Comparison of ENCODE assay signal across 8 cellular contexts in genomic region chr9:78297672-78297961, GRCh38. TPM values are rescaled to one million over a fixed set of nuclear protein-coding genes. Genes with fewer than 3 reads are reported as not detected.
DNase-seq lines count a peak whose midpoint lies in the region; ATAC-seq and TF ChIP-seq lines count a peak whose summit lies in the region.

No MANE protein-coding gene starts in this region.

- peak overlapping the region; percentile 71 for H3K4me2 ChIP-seq in fibroblast of lung (ENCODE audit: extremely low read depth, insufficient read depth, low read length)

- no peaks in the 10 kb centered on the region for H3K36me3 ChIP-seq in heart left ventricle
- peaks cover 23% of the 10 kb centered on the region for H3K36me3 ChIP-seq in SJCRH30
- H3K36me3 ChIP-seq in fibroblast of lung (ENCODE audit: control insufficient read depth, insufficient read depth, low read length) = no peaks in the 10 kb centered on the region
- no peaks in the 10 kb centered on the region for H3K36me3 ChIP-seq in sigmoid colon

- peak overlapping the region; percentile 59 for H2AFZ ChIP-seq in fibroblast of lung (ENCODE audit: low read length)

- H3K27ac ChIP-seq in heart left ventricle = no peak overlapping the region
- H3K27ac ChIP-seq in SJCRH30 = peak overlapping the region; percentile 93
- no peak overlapping the region for H3K27ac ChIP-seq in fibroblast of lung (ENCODE audit: insufficient read depth, low read length)
- H3K27ac ChIP-seq in sigmoid colon = peak overlapping the region; percentile 72 to 80 (median 76)

- H3K9me3 ChIP-seq in heart left ventricle = no peaks in the 10 kb centered on the region
- no peaks in the 10 kb centered on the region for H3K9me3 ChIP-seq in SJCRH30 (replicated peaks)
- no peaks in the 10 kb centered on the region for H3K9me3 ChIP-seq in fibroblast of lung (ENCODE audit: control insufficient read depth, insufficient read depth, low read depth, low read length)
- no peaks in the 10 kb centered on the region for H3K9me3 ChIP-seq in sigmoid colon

- intact Hi-C loops in heart left ventricle (cut with DNase I) (no loop called here), Right ventricle myocardium superior (cut with DNase I) (no loop called here), sigmoid colon (cut with DNase I) (loop anchor here (5.0 to 10.0 kb wide), 4 partner anchors 35 to 1903 kb away; partner anchors contain the start of genes CEP78, GNAQ and RFK)

- TF ChIP-seq POLR2A in heart left ventricle (IDR thresholded peaks at IDR 0.05) (no peak), sigmoid colon (IDR thresholded peaks at IDR 0.05) (no peak)

- no peaks in the 10 kb centered on the region for H4K20me1 ChIP-seq in fibroblast of lung (ENCODE audit: control insufficient read depth, extremely low read depth, insufficient read depth, low read length)

- TF ChIP-seq EP300 in sigmoid colon (IDR thresholded peaks at IDR 0.05) = no peak

- peak overlapping the region; percentile 32 for H3K9ac ChIP-seq in fibroblast of lung (ENCODE audit: insufficient read depth, low read length)

- POLR2A ChIA-PET in HEK293T (lab: Yijun Ruan, JAX) = interaction anchor here (0.8 to 2.3 kb wide), 13 partner anchors 13 to 1274 kb away, joined by 3 to 20 read pairs (median 6); partner anchors contain the start of gene TLE4

- H3K27me3 ChIP-seq in heart left ventricle = peaks cover 0 to 49% (median 11%) of the 10 kb centered on the region in 9 donors
- H3K27me3 ChIP-seq in SJCRH30 = no peaks in the 10 kb centered on the region
- no peaks in the 10 kb centered on the region for H3K27me3 ChIP-seq in fibroblast of lung (ENCODE audit: control insufficient read depth, insufficient read depth, low read length)
- H3K27me3 ChIP-seq in sigmoid colon = peaks cover 0 to 19% (median 0%) of the 10 kb centered on the region in 3 donors

- CTCF ChIA-PET in HEK293T (lab: Yijun Ruan, JAX) = interaction anchor here (1.1 kb wide), 1 partner anchor 69 kb away, joined by 3 read pairs; no protein-coding TSS in a partner anchor

- DNase-seq in heart left ventricle = no peak
- DNase-seq in Right ventricle myocardium superior = no peak
- peak in 1 of 2 experiments; percentile 74 for DNase-seq in SJCRH30
- peak in 1 of 2 donors; percentile 32 for DNase-seq in fibroblast of lung (ENCODE audit: low read depth in 2 of 2)
- DNase-seq in sigmoid colon = no peak
- no peak for DNase-seq in NCI-H774 (lab: John Stamatoyannopoulos, UW)
- no peak for DNase-seq in HEK293T (ENCODE audit: extremely low spot score)

- no peak for ATAC-seq in heart left ventricle
- no peak for ATAC-seq in Right ventricle myocardium superior (ENCODE audit: poor library complexity)
- ATAC-seq in HG03159 (IDR thresholded peaks at IDR 0.05; ENCODE audit: unreplicated experiment) = no peak

- TF ChIP-seq CTCF in heart left ventricle (IDR thresholded peaks at IDR 0.05) (no peak), fibroblast of lung (conservative IDR thresholded peaks at IDR 0.05 in 1 of 2, IDR thresholded peaks at IDR 0.05 in 1 of 2; ENCODE audit: low read depth in 1 of 2, low read length in 2 of 2) (no peak), sigmoid colon (IDR thresholded peaks at IDR 0.05) (no peak)

- no peaks in the 10 kb centered on the region for H3K79me2 ChIP-seq in fibroblast of lung (ENCODE audit: control insufficient read depth, insufficient read depth, low read length)

- WGBS in heart left ventricle, 4 donors = 1 to 2% (median 1%) methylated on average over 10 of the region's 10 CpGs
- WGBS in sigmoid colon, 2 donors = 0 to 2% methylated on average over 10 of the region's 10 CpGs

- H3K4me3 ChIP-seq in heart left ventricle = peak overlapping the region; percentile 29 to 72 (median 55)
- peak overlapping the region; percentile 79 for H3K4me3 ChIP-seq in SJCRH30
- H3K4me3 ChIP-seq in fibroblast of lung (replicated peaks in 1 of 4; ENCODE audit: control extremely low read depth in 1 of 4, insufficient read depth in 1 of 4, low read depth in 3 of 4, low read length in 4 of 4) = peak overlapping the region; percentile 52 to 99 (median 76)
- peak overlapping the region; percentile 52 to 65 (median 60) for H3K4me3 ChIP-seq in sigmoid colon

- peaks cover 6 to 29% (median 19%) of the 10 kb centered on the region in 12 donors for H3K4me1 ChIP-seq in heart left ventricle
- peaks cover 20% of the 10 kb centered on the region for H3K4me1 ChIP-seq in SJCRH30
- no peaks in the 10 kb centered on the region for H3K4me1 ChIP-seq in fibroblast of lung (ENCODE audit: control insufficient read depth, extremely low read depth, insufficient read depth, low read length)
- peaks cover 0 to 29% (median 27%) of the 10 kb centered on the region in 4 donors for H3K4me1 ChIP-seq in sigmoid colon

TF ChIP-seq in HEK293T, 16 proteins besides CTCF, POLR2A, EP300 and RAD21:
- TF ChIP-seq NFRKB (IDR thresholded peaks at IDR 0.05) (no peak), FOXA1 (IDR thresholded peaks at IDR 0.05) (no peak), BHLHE40 (IDR thresholded peaks at IDR 0.05; ENCODE audit: borderline replicate concordance) (no peak), FOXK2 (IDR thresholded peaks at IDR 0.05) (no peak), LEF1 (IDR thresholded peaks at IDR 0.05; ENCODE audit: borderline replicate concordance) (no peak), FOXM1 (IDR thresholded peaks at IDR 0.05; ENCODE audit: borderline replicate concordance) (no peak)

RNA-seq across cellular contexts. Expression of gene PSAT1, which starts 0.7 kb away (rescaled TPM):
- total RNA-seq in heart left ventricle = 1 to 10 TPM in 1 of 9 donors, under 1 TPM in 8; 0.20 to 1.3 (median 0.62) TPM
- 1 to 10 TPM in 1 of 2 donors, under 1 TPM in 1; 0.46 to 3.1 TPM for polyA plus RNA-seq in heart left ventricle
- 0.83 TPM for total RNA-seq in Right ventricle myocardium superior
- total RNA-seq in SJCRH30 (2014; rRNA removed; shearing (Covaris generic)) = 178 and 195 TPM in 2 replicates
- total RNA-seq in fibroblast of lung = 85.0 and 115 TPM in 2 replicates
- polyA plus RNA-seq in fibroblast of lung = 46.6 and 74.6 TPM in 2 replicates
- 35.3 and 54.2 TPM in 2 replicates for polyA plus RNA-seq in fibroblast of lung (2012)
- 29.1 and 31.6 TPM in 2 replicates for polyA minus RNA-seq in fibroblast of lung (ENCODE audit: low replicate concordance)
- total RNA-seq in sigmoid colon = 1 to 10 TPM; 1.4 to 5.1 (median 2.5) TPM
- 10 to 100 TPM in 1 of 3 donors, 1 to 10 TPM in 2; 1.2 to 34.4 (median 9.0) TPM for polyA plus RNA-seq in sigmoid colon

Comparison
In these comparisons a context has a peak if more than half of its experiments do, and no peak if none do; other contexts are left out.
1. H3K27ac ChIP-seq: peak in SJCRH30 (single experiment) and sigmoid colon (4 of 4); none in heart left ventricle (0 of 12) and fibroblast of lung (single experiment).
2. RNA of gene PSAT1, which starts 0.7 kb away (total RNA-seq): 178 to 195 TPM in SJCRH30 and 85.0 to 115 TPM in fibroblast of lung; 1.4 to 5.1 TPM in sigmoid colon, 0.83 TPM in Right ventricle myocardium superior (single experiment) and 0.20 to 1.3 TPM in heart left ventricle; every median in the first group is over 10 times any median in the second.
3. Peak in every context shown above with its lines, with median percentiles within 50 percentile points of each other: H3K4me3 ChIP-seq.